Comparison of ENCODE assay signal across 22 cellular contexts in genomic region chr7:151728746-151729145, GRCh38.
DNase-seq lines count a peak whose midpoint lies in the region; ATAC-seq and TF ChIP-seq lines count a peak whose summit lies in the region.
"Had no signal": no experiment of that assay in that cellular context is flagged by ENCODE, and none has a peak within 500 bp of the region (broad histone marks: within the 10 kb centered on the region; RNA-seq: fewer than 3 reads in every experiment).

No MANE protein-coding gene starts in this region.

- H3K36me3 Mint-ChIP-seq in activated CD8-positive, alpha-beta T cell treated with anti-CD3 and anti-CD28 coated beads for 36 hours (ENCODE audit: low read depth), result no peaks in the 10 kb centered on the region
- no peaks in the 10 kb centered on the region for H3K36me3 Mint-ChIP-seq in activated CD8-positive, alpha-beta T cell treated with anti-CD3 and anti-CD28 coated beads, Interleukin-2, amount 10 ng/mL, durations not matched to agents 7 days and 5 days (ENCODE audit: low read depth)
- H3K36me3 Mint-ChIP-seq in stimulated activated effector memory CD8-positive, alpha-beta T cell treated with anti-CD3 and anti-CD28 coated beads, Interleukin-12 subunit alpha, Interleukin-12 subunit beta, amount 100 ng/mL, for 72 hours, result no peaks in the 10 kb centered on the region
- H3K36me3 Mint-ChIP-seq in naive thymus-derived CD8-positive, alpha-beta T cell, result peaks cover 0 to 11% (median 3%) of the 10 kb centered on the region in 3 donors

- H3K4me3 Mint-ChIP-seq in activated CD8-positive, alpha-beta T cell treated with anti-CD3 and anti-CD28 coated beads for 36 hours, result no peak overlapping the region
- H3K4me3 Mint-ChIP-seq in activated CD8-positive, alpha-beta T cell treated with anti-CD3 and anti-CD28 coated beads, Interleukin-2, amount 10 ng/mL, durations not matched to agents 7 days and 5 days, result no peak overlapping the region
- H3K4me3 Mint-ChIP-seq in stimulated activated effector memory CD8-positive, alpha-beta T cell treated with anti-CD3 and anti-CD28 coated beads, Interleukin-12 subunit alpha, Interleukin-12 subunit beta, amount 100 ng/mL, for 72 hours, result no peak overlapping the region
- no peak overlapping the region for H3K4me3 Mint-ChIP-seq in naive thymus-derived CD8-positive, alpha-beta T cell
- H3K4me3 Mint-ChIP-seq: T-helper 17 cell had no signal

- intact Hi-C loops in activated CD8-positive, alpha-beta T cell treated with anti-CD3 and anti-CD28 coated beads for 36 hours (cut with micrococcal nuclease), result no loop called here
- intact Hi-C loops in left ventricle myocardium superior (cut with micrococcal nuclease), result no loop called here

- no peaks in the 10 kb centered on the region for H3K9me3 ChIP-seq in RWPE2 (ENCODE audit: severe bottlenecking)
- H3K9me3 ChIP-seq: MG63, neutrophil, tibial nerve had no signal

- peak overlapping the region; percentile 9 for H3K27ac Mint-ChIP-seq in activated CD8-positive, alpha-beta T cell treated with anti-CD3 and anti-CD28 coated beads for 36 hours
- no peak overlapping the region for H3K27ac Mint-ChIP-seq in activated CD8-positive, alpha-beta T cell treated with anti-CD3 and anti-CD28 coated beads, Interleukin-2, amount 10 ng/mL, durations not matched to agents 7 days and 5 days
- H3K27ac Mint-ChIP-seq in stimulated activated effector memory CD8-positive, alpha-beta T cell treated with anti-CD3 and anti-CD28 coated beads, Interleukin-12 subunit alpha, Interleukin-12 subunit beta, amount 100 ng/mL, for 72 hours, result peak overlapping the region; percentile 95
- peak overlapping the region in 3 of 10 donors; percentile 11 to 87 (median 29) for H3K27ac Mint-ChIP-seq in naive thymus-derived CD8-positive, alpha-beta T cell
- H3K27ac Mint-ChIP-seq: T-helper 17 cell had no signal

- H3K9me3 Mint-ChIP-seq in activated CD8-positive, alpha-beta T cell treated with anti-CD3 and anti-CD28 coated beads for 36 hours, result no peaks in the 10 kb centered on the region
- no peaks in the 10 kb centered on the region for H3K9me3 Mint-ChIP-seq in activated CD8-positive, alpha-beta T cell treated with anti-CD3 and anti-CD28 coated beads, Interleukin-2, amount 10 ng/mL, durations not matched to agents 7 days and 5 days (ENCODE audit: insufficient read depth)
- no peaks in the 10 kb centered on the region for H3K9me3 Mint-ChIP-seq in stimulated activated effector memory CD8-positive, alpha-beta T cell treated with anti-CD3 and anti-CD28 coated beads, Interleukin-12 subunit alpha, Interleukin-12 subunit beta, amount 100 ng/mL, for 72 hours
- H3K9me3 Mint-ChIP-seq in naive thymus-derived CD8-positive, alpha-beta T cell, result peaks cover 0 to 1% (median 0%) of the 10 kb centered on the region in 9 donors

- CTCF ChIA-PET in activated CD8-positive, alpha-beta T cell treated with anti-CD3 and anti-CD28 coated beads for 36 hours (lab: Charles Lee), result no interaction called here
- CTCF ChIA-PET in activated CD8-positive, alpha-beta T cell treated with anti-CD3 and anti-CD28 coated beads, Interleukin-2, amount 10 ng/mL, durations not matched to agents 7 days and 5 days (lab: Charles Lee), result no interaction called here

- no peak for TF ChIP-seq CTCF in activated CD8-positive, alpha-beta T cell treated with anti-CD3 and anti-CD28 coated beads for 36 hours (IDR thresholded peaks at IDR 0.05)
- no peak for TF ChIP-seq CTCF in RWPE2 (IDR thresholded peaks at IDR 0.05; ENCODE audit: poor library complexity, severe bottlenecking)

- no peak overlapping the region for H3K4me3 ChIP-seq in RWPE2 (ENCODE audit: severe bottlenecking)
- H3K4me3 ChIP-seq: MG63, tibial nerve had no signal

- H3K27me3 ChIP-seq in RWPE2 (ENCODE audit: insufficient read depth, poor library complexity, severe bottlenecking), result no peaks in the 10 kb centered on the region
- H3K27me3 ChIP-seq: MG63, neutrophil, tibial nerve had no signal

- peaks cover 16% of the 10 kb centered on the region for H3K4me1 ChIP-seq in RWPE2 (ENCODE audit: insufficient read depth, poor library complexity, severe bottlenecking)

- no peak for ATAC-seq in activated CD8-positive, alpha-beta T cell treated with anti-CD3 and anti-CD28 coated beads for 36 hours
- ATAC-seq in activated CD8-positive, alpha-beta T cell treated with anti-CD3 and anti-CD28 coated beads, Interleukin-2, amount 10 ng/mL, durations not matched to agents 7 days and 5 days, result no peak
- ATAC-seq in RWPE2 (ENCODE audit: low read depth), result no peak
- ATAC-seq in left ventricle myocardium superior, result peak; percentile 9
- ATAC-seq in stimulated activated effector memory CD8-positive, alpha-beta T cell treated with anti-CD3 and anti-CD28 coated beads, Interleukin-12 subunit alpha, Interleukin-12 subunit beta, amount 100 ng/mL, for 72 hours, result no peak
- ATAC-seq in naive thymus-derived CD8-positive, alpha-beta T cell, result no peak
- no peak for ATAC-seq in HG03045 (IDR thresholded peaks at IDR 0.05; ENCODE audit: unreplicated experiment)
- ATAC-seq: left colon, T-helper 17 cell had no signal

- H3K27ac ChIP-seq in RWPE2 (ENCODE audit: poor library complexity, severe bottlenecking), result peak overlapping the region; percentile 59
- H3K27ac ChIP-seq: epithelial cell of prostate, neutrophil, VCaP had no signal

- H3K27me3 Mint-ChIP-seq in activated CD8-positive, alpha-beta T cell treated with anti-CD3 and anti-CD28 coated beads for 36 hours, result no peaks in the 10 kb centered on the region
- H3K27me3 Mint-ChIP-seq in activated CD8-positive, alpha-beta T cell treated with anti-CD3 and anti-CD28 coated beads, Interleukin-2, amount 10 ng/mL, durations not matched to agents 7 days and 5 days (ENCODE audit: low read depth), result no peaks in the 10 kb centered on the region
- no peaks in the 10 kb centered on the region for H3K27me3 Mint-ChIP-seq in naive thymus-derived CD8-positive, alpha-beta T cell
- H3K27me3 Mint-ChIP-seq: T-helper 17 cell had no signal

- POLR2A ChIA-PET in activated CD8-positive, alpha-beta T cell treated with anti-CD3 and anti-CD28 coated beads for 36 hours (lab: Charles Lee), result interaction anchor here (0.6 kb wide), 1 partner anchor 865 kb away, joined by 3 read pairs; no protein-coding TSS in a partner anchor
- POLR2A ChIA-PET in activated CD8-positive, alpha-beta T cell treated with anti-CD3 and anti-CD28 coated beads, Interleukin-2, amount 10 ng/mL, durations not matched to agents 7 days and 5 days (lab: Charles Lee), result no interaction called here
- POLR2A ChIA-PET in naive thymus-derived CD8-positive, alpha-beta T cell (lab: Charles Lee), result interaction anchor here (1.2 kb wide), 1 partner anchor 15 kb away, joined by 3 read pairs; no protein-coding TSS in a partner anchor

- no peak for DNase-seq in activated CD8-positive, alpha-beta T cell treated with anti-CD3 and anti-CD28 coated beads for 36 hours
- DNase-seq in activated CD8-positive, alpha-beta T cell treated with anti-CD3 and anti-CD28 coated beads, Interleukin-2, amount 10 ng/mL, durations not matched to agents 7 days and 5 days, result no peak
- no peak for DNase-seq in RWPE2 (ENCODE audit: low spot score)
- no peak for DNase-seq in left ventricle myocardium superior
- DNase-seq in stimulated activated effector memory CD8-positive, alpha-beta T cell treated with anti-CD3 and anti-CD28 coated beads, Interleukin-12 subunit alpha, Interleukin-12 subunit beta, amount 100 ng/mL, for 72 hours (ENCODE audit: low spot score in 2 of 2), result no peak
- DNase-seq in naive thymus-derived CD8-positive, alpha-beta T cell, result no peak
- DNase-seq in NCI-H2171 treated with DMSO at 0.1 percent for 48 hours (lab: John Stamatoyannopoulos, UW), result no peak
- DNase-seq: 8988T; activated CD4-positive, alpha-beta T cell treated with anti-CD3 and anti-CD28 coated beads, Interleukin-2, amount 50 U/mL, for 4 hours; activated T-cell treated with anti-CD3 and anti-CD28 coated beads, Interleukin-2, amount 50 U/mL, for 1 hour; caudate nucleus; GDM1; left colon; MG63; NCI-H774; stimulated activated naive CD4-positive, alpha-beta T cell; T-helper 17 cell had no signal

- no peaks in the 10 kb centered on the region for H3K36me3 ChIP-seq in RWPE2 (ENCODE audit: low read depth)
- H3K36me3 ChIP-seq: MG63, neutrophil, tibial nerve had no signal

- peaks cover 24% of the 10 kb centered on the region for H3K4me1 Mint-ChIP-seq in activated CD8-positive, alpha-beta T cell treated with anti-CD3 and anti-CD28 coated beads for 36 hours (ENCODE audit: low read depth)
- H3K4me1 Mint-ChIP-seq in activated CD8-positive, alpha-beta T cell treated with anti-CD3 and anti-CD28 coated beads, Interleukin-2, amount 10 ng/mL, durations not matched to agents 7 days and 5 days (ENCODE audit: low read depth), result peaks cover 8% of the 10 kb centered on the region
- H3K4me1 Mint-ChIP-seq in stimulated activated effector memory CD8-positive, alpha-beta T cell treated with anti-CD3 and anti-CD28 coated beads, Interleukin-12 subunit alpha, Interleukin-12 subunit beta, amount 100 ng/mL, for 72 hours, result peaks cover 18% of the 10 kb centered on the region
- H3K4me1 Mint-ChIP-seq in naive thymus-derived CD8-positive, alpha-beta T cell, result peaks cover 9 to 33% (median 19%) of the 10 kb centered on the region in 4 donors
